In genomic region chr19:6598267-6598892, GRCh38 we compare ENCODE assay signal across 9 cellular contexts. TPM values are rescaled to one million over a fixed set of nuclear protein-coding genes. Genes with fewer than 3 reads are reported as not detected.
DNase-seq lines count a peak whose midpoint lies in the region; ATAC-seq and TF ChIP-seq lines count a peak whose summit lies in the region.
"Not testable (repeated sequence)": the region's sequence is repeated elsewhere in the genome, so short reads cannot be mapped to it uniquely, and the experiment has no call there.
"Had no signal": no experiment of that assay in that cellular context is flagged by ENCODE, and none has a peak within 500 bp of the region (broad histone marks: within the 10 kb centered on the region; RNA-seq: fewer than 3 reads in every experiment).

No MANE protein-coding gene starts in this region.

- not testable (repeated sequence) for H3K9me3 ChIP-seq in DND-41 (ENCODE audit: insufficient read depth, low read length, severe bottlenecking); OCI-LY3 (ENCODE audit: insufficient read depth, low read length)

- not testable (repeated sequence) for H3K27ac Mint-ChIP-seq in IgD-negative memory B cell
- H3K27ac Mint-ChIP-seq in activated CD4-positive, alpha-beta T cell treated with anti-CD3 and anti-CD28 coated beads for 36 hours = peak overlapping the region; percentile 19
- H3K27ac Mint-ChIP-seq in activated CD8-positive, alpha-beta memory T cell treated with anti-CD3 and anti-CD28 coated beads, Interleukin-2, amount 10 ng/mL, durations not matched to agents 7 days and 5 days = peak overlapping the region; percentile 89
- peak overlapping the region; percentile 3 to 38 for H3K27ac Mint-ChIP-seq in activated naive CD4-positive, alpha-beta T cell treated with anti-CD3 and anti-CD28 coated beads, Interleukin-2, amount 50 U/mL, for 72 hours
- H3K27ac Mint-ChIP-seq in memory B cell = peak overlapping the region; percentile 19

- ATAC-seq in DND-41 (ENCODE audit: insufficient read depth, low read depth); activated CD8-positive, alpha-beta memory T cell treated with anti-CD3 and anti-CD28 coated beads, Interleukin-2, amount 10 ng/mL, durations not matched to agents 7 days and 5 days; memory B cell (ENCODE audit: low read depth): not testable (repeated sequence)
- ATAC-seq in activated CD4-positive, alpha-beta T cell treated with anti-CD3 and anti-CD28 coated beads for 36 hours = peak; percentile 31
- ATAC-seq in activated naive CD4-positive, alpha-beta T cell treated with anti-CD3 and anti-CD28 coated beads, Interleukin-2, amount 50 U/mL, for 72 hours = peak in 1 of 2 donors; percentile 48

- H3K4me1 Mint-ChIP-seq in IgD-negative memory B cell (peaks cover 33 to 35% (median 33%) of the 10 kb centered on the region in 3 donors), memory B cell (peaks cover 30% of the 10 kb centered on the region)
- H3K4me1 Mint-ChIP-seq in activated CD4-positive, alpha-beta T cell treated with anti-CD3 and anti-CD28 coated beads for 36 hours = peaks cover 37% of the 10 kb centered on the region
- peaks cover 70% of the 10 kb centered on the region for H3K4me1 Mint-ChIP-seq in activated CD8-positive, alpha-beta memory T cell treated with anti-CD3 and anti-CD28 coated beads, Interleukin-2, amount 10 ng/mL, durations not matched to agents 7 days and 5 days

- H3K9ac ChIP-seq in DND-41 (ENCODE audit: low read depth, low read length) = not testable (repeated sequence)
- H3K9ac ChIP-seq in OCI-LY3 (ENCODE audit: low read length) = peak overlapping the region; percentile 92

- POLR2A ChIA-PET in activated CD4-positive, alpha-beta T cell treated with anti-CD3 and anti-CD28 coated beads for 36 hours (lab: Charles Lee) = not testable (repeated sequence)

- not testable (repeated sequence) for H3K79me2 ChIP-seq in DND-41 (ENCODE audit: insufficient read depth, low read length)
- H3K79me2 ChIP-seq in OCI-LY3 (ENCODE audit: low read length) = peaks cover 21% of the 10 kb centered on the region

- H3K27me3 Mint-ChIP-seq in IgD-negative memory B cell; activated CD8-positive, alpha-beta memory T cell treated with anti-CD3 and anti-CD28 coated beads, Interleukin-2, amount 10 ng/mL, durations not matched to agents 7 days and 5 days; memory B cell: not testable (repeated sequence)
- peaks cover 13% of the 10 kb centered on the region for H3K27me3 Mint-ChIP-seq in activated CD4-positive, alpha-beta T cell treated with anti-CD3 and anti-CD28 coated beads for 36 hours

- not testable (repeated sequence) for H3K36me3 ChIP-seq in DND-41 (ENCODE audit: insufficient read depth, low read length)
- peaks cover 22% of the 10 kb centered on the region for H3K36me3 ChIP-seq in OCI-LY3 (replicated peaks; ENCODE audit: low read depth, low read length)

- CTCF ChIA-PET in activated CD4-positive, alpha-beta T cell treated with anti-CD3 and anti-CD28 coated beads for 36 hours (lab: Charles Lee); activated CD8-positive, alpha-beta memory T cell treated with anti-CD3 and anti-CD28 coated beads, Interleukin-2, amount 10 ng/mL, durations not matched to agents 7 days and 5 days (lab: Charles Lee): not testable (repeated sequence)

- not testable (repeated sequence) for H3K27ac ChIP-seq in DND-41 (ENCODE audit: low read length)
- peak overlapping the region; percentile 97 for H3K27ac ChIP-seq in OCI-LY3 (ENCODE audit: low read length)

- peak overlapping the region in 3 of 4 donors; percentile 6 to 74 (median 55) for H3K4me3 Mint-ChIP-seq in IgD-negative memory B cell
- H3K4me3 Mint-ChIP-seq in activated CD4-positive, alpha-beta T cell treated with anti-CD3 and anti-CD28 coated beads for 36 hours = not testable (repeated sequence)
- peak overlapping the region; percentile 75 for H3K4me3 Mint-ChIP-seq in activated CD8-positive, alpha-beta memory T cell treated with anti-CD3 and anti-CD28 coated beads, Interleukin-2, amount 10 ng/mL, durations not matched to agents 7 days and 5 days
- H3K4me3 Mint-ChIP-seq in memory B cell = peak overlapping the region; percentile 22

- H3K27me3 ChIP-seq in DND-41 (ENCODE audit: insufficient read depth, low read length, poor library complexity); OCI-LY3 (ENCODE audit: low read depth, low read length): not testable (repeated sequence)

- H2AFZ ChIP-seq in DND-41 (ENCODE audit: low read depth, low read length) = 0 out of 2 replicates have a peak overlapping the region, but pooled peaks have one; percentile 25
- not testable (repeated sequence) for H2AFZ ChIP-seq in OCI-LY3 (ENCODE audit: low read depth, low read length)

- intact Hi-C loops in activated CD4-positive, alpha-beta T cell treated with anti-CD3 and anti-CD28 coated beads for 36 hours (cut with DNase I, micrococcal nuclease) = loop anchor here in 1 of 2 experiments (1.0 kb wide), 1 partner anchor 18 kb away; no protein-coding TSS in a partner anchor

- not testable (repeated sequence) for H3K36me3 Mint-ChIP-seq in IgD-negative memory B cell; activated CD4-positive, alpha-beta T cell treated with anti-CD3 and anti-CD28 coated beads for 36 hours (ENCODE audit: low read depth); activated CD8-positive, alpha-beta memory T cell treated with anti-CD3 and anti-CD28 coated beads, Interleukin-2, amount 10 ng/mL, durations not matched to agents 7 days and 5 days; activated naive CD4-positive, alpha-beta T cell treated with anti-CD3 and anti-CD28 coated beads, Interleukin-2, amount 50 U/mL, for 72 hours; memory B cell

- not testable (repeated sequence) for TF ChIP-seq CTCF in DND-41 (IDR thresholded peaks at IDR 0.05; ENCODE audit: borderline replicate concordance, extremely low read depth, low read length, poor library complexity, severe bottlenecking); OCI-LY3 (IDR thresholded peaks at IDR 0.05; ENCODE audit: low read depth, low read length)

- H3K4me3 ChIP-seq in DND-41 (ENCODE audit: low read depth in 1 of 2, low read length in 2 of 2) = not testable (repeated sequence)
- peak overlapping the region; percentile 72 for H3K4me3 ChIP-seq in OCI-LY3 (ENCODE audit: low read length)

- not testable (repeated sequence) for H4K20me1 ChIP-seq in DND-41 (ENCODE audit: insufficient read depth, low read length); OCI-LY3 (ENCODE audit: insufficient read depth, low read length)

- not testable (repeated sequence) for H3K4me2 ChIP-seq in DND-41 (ENCODE audit: insufficient read depth, low read length)
- H3K4me2 ChIP-seq in OCI-LY3 (ENCODE audit: low read length) = peak overlapping the region; percentile 82

- not testable (repeated sequence) for H3K9me3 Mint-ChIP-seq in IgD-negative memory B cell; activated CD4-positive, alpha-beta T cell treated with anti-CD3 and anti-CD28 coated beads for 36 hours (ENCODE audit: low read depth); activated CD8-positive, alpha-beta memory T cell treated with anti-CD3 and anti-CD28 coated beads, Interleukin-2, amount 10 ng/mL, durations not matched to agents 7 days and 5 days (ENCODE audit: low read depth); activated naive CD4-positive, alpha-beta T cell treated with anti-CD3 and anti-CD28 coated beads, Interleukin-2, amount 50 U/mL, for 72 hours; memory B cell

- not testable (repeated sequence) for DNase-seq in DND-41; activated CD4-positive, alpha-beta T cell treated with anti-CD3 and anti-CD28 coated beads for 36 hours; activated CD8-positive, alpha-beta memory T cell treated with anti-CD3 and anti-CD28 coated beads, Interleukin-2, amount 10 ng/mL, durations not matched to agents 7 days and 5 days; activated naive CD4-positive, alpha-beta T cell treated with anti-CD3 and anti-CD28 coated beads, Interleukin-2, amount 50 U/mL, for 72 hours (ENCODE audit: low spot score in 2 of 2); memory B cell (ENCODE audit: low spot score in 2 of 2)

- H3K4me1 ChIP-seq in DND-41 (ENCODE audit: insufficient read depth, low read length) = not testable (repeated sequence)
- peaks cover 59% of the 10 kb centered on the region for H3K4me1 ChIP-seq in OCI-LY3 (ENCODE audit: low read length)

RNA-seq across cellular contexts. Expression of gene CD70, which starts 7.4 kb away (rescaled TPM):
- 28.4 TPM for polyA plus RNA-seq in IgD-negative memory B cell
- total RNA-seq in activated CD4-positive, alpha-beta T cell treated with anti-CD3 and anti-CD28 coated beads for 36 hours = 1 to 10 TPM; 3.3 to 3.6 TPM
- 100 to 1,000 TPM in 1 of 2 experiments, 10 to 100 TPM in 1; 74.3 to 184 TPM for total RNA-seq in activated CD8-positive, alpha-beta memory T cell treated with anti-CD3 and anti-CD28 coated beads, Interleukin-2, amount 10 ng/mL, durations not matched to agents 7 days and 5 days
- 1 to 10 TPM; 4.8 to 8.4 TPM for total RNA-seq in activated naive CD4-positive, alpha-beta T cell treated with anti-CD3 and anti-CD28 coated beads, Interleukin-2, amount 50 U/mL, for 72 hours
- total RNA-seq: CD4-positive, alpha-beta T cell; HFFc6 had no signal

Comparison
In these comparisons a context has a peak if more than half of its experiments do, and no peak if none do; other contexts are left out.
1. RNA of gene CD70, which starts 7.4 kb away (total RNA-seq): 74.3 to 184 TPM in activated CD8-positive, alpha-beta memory T cell treated with anti-CD3 and anti-CD28 coated beads, Interleukin-2, amount 10 ng/mL, durations not matched to agents 7 days and 5 days; 4.8 to 8.4 TPM in activated naive CD4-positive, alpha-beta T cell treated with anti-CD3 and anti-CD28 coated beads, Interleukin-2, amount 50 U/mL, for 72 hours and 3.3 to 3.6 TPM in activated CD4-positive, alpha-beta T cell treated with anti-CD3 and anti-CD28 coated beads for 36 hours; every median in the first group is over 4 times any median in the second.